In the genomic region with DNA sequence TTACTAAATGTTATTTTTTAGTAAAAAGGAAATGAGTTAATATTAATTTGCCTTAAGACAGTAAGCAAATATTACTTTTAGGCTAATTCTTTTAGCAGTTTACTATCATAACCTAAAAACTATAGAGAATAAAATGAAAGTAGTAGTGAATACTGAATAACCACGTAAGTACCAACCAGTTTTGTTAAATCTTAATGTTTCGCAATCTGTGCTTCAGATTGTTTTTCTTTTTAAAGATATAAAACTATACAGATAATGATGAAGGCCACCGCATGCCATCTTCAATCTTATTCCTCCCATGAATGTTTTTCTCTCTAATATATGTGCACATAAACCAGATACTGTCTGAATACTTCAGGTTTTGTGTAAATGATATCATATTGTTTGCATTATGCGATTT, we compare ENCODE assay signal across 24 cellular contexts. TPM values are rescaled to one million over a fixed set of nuclear protein-coding genes. Genes with fewer than 3 reads are reported as not detected.
DNase-seq lines count a peak whose midpoint lies in the region; ATAC-seq, FAIRE-seq and TF ChIP-seq lines count a peak whose summit lies in the region.
"Had no signal": no experiment of that assay in that cellular context is flagged by ENCODE, and none has a peak within 500 bp of the region (broad histone marks: within the 10 kb centered on the region; RNA-seq: fewer than 3 reads in every experiment).

No MANE protein-coding gene starts in this region.

- no peaks in the 10 kb centered on the region for H3F3A ChIP-seq in GM23338 (replicated peaks; ENCODE audit: low read depth)

- no peak for TF ChIP-seq CTCF in HepG2 (CRISPR knock-in tag; IDR thresholded peaks at IDR 0.05)
- TF ChIP-seq CTCF in right lobe of liver (IDR thresholded peaks at IDR 0.05) = no peak
- no peak for TF ChIP-seq CTCF in GM23338 (conservative IDR thresholded peaks at IDR 0.05; ENCODE audit: low read depth in 2 of 2)

- H3K4me3 ChIP-seq in HepG2 (replicated peaks in 1 of 3; ENCODE audit: insufficient read depth in 1 of 3, low read depth in 2 of 3, low read length in 3 of 3) = no peak overlapping the region
- H3K4me3 ChIP-seq in right lobe of liver = no peak overlapping the region
- no peak overlapping the region for H3K4me3 ChIP-seq in GM23338
- H3K4me3 ChIP-seq: BLaER1 treated with 17β-estradiol and CSF1 and Interleukin-3, amounts not matched to agents 10 nM and 100 nM had no signal

- no peak overlapping the region for H3K4me3 Mint-ChIP-seq in GM23338
- H3K4me3 Mint-ChIP-seq: CD14-positive monocyte; CD4-positive, alpha-beta T cell; CD8-positive, alpha-beta memory T cell had no signal

- in situ Hi-C loops in HepG2 (cut with HindIII; ENCODE audit: extremely low pct_ligation_motif_present, low pct_unique_long_range_greater_than_20kb) = no loop called here

- no peak for TF ChIP-seq RAD21 in HepG2 (CRISPR knock-in tag; IDR thresholded peaks at IDR 0.05)

- H3K27ac ChIP-seq in HepG2 (ENCODE audit: extremely low read length, insufficient read depth, low read length) (no peak overlapping the region), right lobe of liver (no peak overlapping the region), GM23338 (ENCODE audit: low read depth) (no peak overlapping the region)
- H3K27ac ChIP-seq: 22Rv1; BLaER1 treated with 17β-estradiol and CSF1 and Interleukin-3, amounts not matched to agents 10 nM and 100 nM had no signal

- POLR2A ChIA-PET in HepG2 (lab: Yijun Ruan, JAX) = no interaction called here

- ATAC-seq in HepG2 = no peak
- no peak for ATAC-seq in right lobe of liver
- ATAC-seq in GM23338 = no peak

- CTCF ChIA-PET in HepG2 (lab: Yijun Ruan, JAX; ENCODE audit: low intra/inter-chr PET ratio, low total read pairs) = no interaction called here

- H4K20me1 ChIP-seq in HepG2 (ENCODE audit: insufficient read depth, low read length) (no peaks in the 10 kb centered on the region), GM23338 (replicated peaks; ENCODE audit: insufficient read depth) (no peaks in the 10 kb centered on the region)
- H4K20me1 ChIP-seq: BLaER1 treated with 17β-estradiol and CSF1 and Interleukin-3, amounts not matched to agents 10 nM and 100 nM had no signal

- no peak overlapping the region for H3K9ac ChIP-seq in HepG2 (ENCODE audit: insufficient read depth, low read depth, low read length)
- H3K9ac ChIP-seq: BLaER1 treated with 17β-estradiol and CSF1 and Interleukin-3, amounts not matched to agents 10 nM and 100 nM had no signal

- H3K9me3 Mint-ChIP-seq in GM23338 = no peaks in the 10 kb centered on the region
- H3K9me3 Mint-ChIP-seq: CD4-positive, alpha-beta T cell had no signal

- H3K27ac Mint-ChIP-seq in GM23338 = no peak overlapping the region
- H3K27ac Mint-ChIP-seq: CD14-positive monocyte; CD4-positive, alpha-beta T cell; CD8-positive, alpha-beta memory T cell had no signal

- no peaks in the 10 kb centered on the region for H3K36me3 Mint-ChIP-seq in GM23338 (ENCODE audit: low read depth)
- H3K36me3 Mint-ChIP-seq: CD14-positive monocyte had no signal

- H3K9me3 ChIP-seq in HepG2 (ENCODE audit: low read length) = no peaks in the 10 kb centered on the region
- no peaks in the 10 kb centered on the region for H3K9me3 ChIP-seq in right lobe of liver
- H3K9me3 ChIP-seq: BE2C; BLaER1 treated with 17β-estradiol and CSF1 and Interleukin-3, amounts not matched to agents 10 nM and 100 nM had no signal

- H3K27me3 Mint-ChIP-seq in GM23338 (ENCODE audit: insufficient read depth, low read depth, poor library complexity) = no peaks in the 10 kb centered on the region
- H3K27me3 Mint-ChIP-seq: CD4-positive, alpha-beta T cell; CD8-positive, alpha-beta memory T cell had no signal

- no peaks in the 10 kb centered on the region for H3K9me2 ChIP-seq in GM23338 (ENCODE audit: insufficient read depth)

- H3K4me2 ChIP-seq in HepG2 (ENCODE audit: low read depth, low read length) (no peak overlapping the region), GM23338 (no peak overlapping the region)
- H3K4me2 ChIP-seq: BLaER1 treated with 17β-estradiol and CSF1 and Interleukin-3, amounts not matched to agents 10 nM and 100 nM had no signal

- no peaks in the 10 kb centered on the region for H3K79me2 ChIP-seq in HepG2 (ENCODE audit: insufficient read depth, low read length)
- no peaks in the 10 kb centered on the region for H3K79me2 ChIP-seq in GM23338 (replicated peaks; ENCODE audit: insufficient read depth)

- no peak for TF ChIP-seq POLR2A in HepG2 (IDR thresholded peaks at IDR 0.05; ENCODE audit: insufficient read depth in 1 of 2, low read depth in 2 of 2, low read length in 2 of 2)
- no peak for TF ChIP-seq POLR2A in right lobe of liver (IDR thresholded peaks at IDR 0.05)

- intact Hi-C loops in HepG2 (cut with micrococcal nuclease; ENCODE audit: unreplicated experiment) = no loop called here
- intact Hi-C loops in right lobe of liver (cut with DNase I) = no loop called here

- 85% methylated on average over 4 of the region's 4 CpGs for WGBS in HepG2 (ENCODE audit: low lambda C conversion rate)
- 68% methylated on average over 4 of the region's 4 CpGs for WGBS in right lobe of liver (ENCODE audit: insufficient coverage, low coverage, low lambda C conversion rate, missing lambda C conversion rate)

- H3K36me3 ChIP-seq in HepG2 (replicated peaks in 1 of 2; ENCODE audit: control insufficient read depth in 1 of 2, insufficient read depth in 2 of 2, low read length in 2 of 2) = no peaks in the 10 kb centered on the region
- no peaks in the 10 kb centered on the region for H3K36me3 ChIP-seq in right lobe of liver
- H3K36me3 ChIP-seq in GM23338 (ENCODE audit: insufficient read depth) = no peaks in the 10 kb centered on the region
- H3K36me3 ChIP-seq: BE2C had no signal

- H3K4me1 ChIP-seq in HepG2 (ENCODE audit: insufficient read depth, low read length) (no peaks in the 10 kb centered on the region), right lobe of liver (no peaks in the 10 kb centered on the region), GM23338 (ENCODE audit: insufficient read depth) (no peaks in the 10 kb centered on the region)
- H3K4me1 ChIP-seq: BE2C; BLaER1 treated with 17β-estradiol and CSF1 and Interleukin-3, amounts not matched to agents 10 nM and 100 nM had no signal

- no peak for DNase-seq in HepG2 (ENCODE audit: low spot score)
- DNase-seq in right lobe of liver = no peak
- DNase-seq in MV-4-11 (lab: John Stamatoyannopoulos, UW) = peak; percentile 6
- DNase-seq in GM23338 (ENCODE audit: low spot score) = no peak
- DNase-seq in OCI-M1 (lab: John Stamatoyannopoulos, UW) = no peak
- no peak for DNase-seq in NCI-H446 (lab: John Stamatoyannopoulos, UW)
- DNase-seq: ACHN; AML-193; BE2C; CD4-positive, alpha-beta T cell; CD8-positive, alpha-beta memory T cell; DMS 273 treated with DMSO at 0.1 percent for 48 hours; DMS79; EL; GF-D8; GOT3; H7; HCEC 1CT had no signal

- TF ChIP-seq EP300 in HepG2 (IDR thresholded peaks at IDR 0.05; ENCODE audit: low read depth in 2 of 2, low read length in 2 of 2) = no peak
- no peak for TF ChIP-seq EP300 in HepG2 (CRISPR knock-in tag; IDR thresholded peaks at IDR 0.05; ENCODE audit: borderline replicate concordance)

- no peak for FAIRE-seq in HepG2 (lab: Jason Lieb, UNC)
- FAIRE-seq: D721Med, GM12891, GM18507 had no signal

- no TSS peak for BruUV-seq in HepG2 (replicated peaks; lab: Mats Ljungman, UMichigan)

- H3K4me1 Mint-ChIP-seq in GM23338 = no peaks in the 10 kb centered on the region
- H3K4me1 Mint-ChIP-seq: CD14-positive monocyte; CD8-positive, alpha-beta memory T cell had no signal

- no peaks in the 10 kb centered on the region for H3K27me3 ChIP-seq in HepG2 (ENCODE audit: control insufficient read depth in 1 of 2, insufficient read depth in 2 of 2, low read length in 2 of 2)
- H3K27me3 ChIP-seq in right lobe of liver = no peaks in the 10 kb centered on the region
- H3K27me3 ChIP-seq in GM23338 (ENCODE audit: insufficient read depth) = no peaks in the 10 kb centered on the region
- H3K27me3 ChIP-seq: BE2C; BLaER1 treated with 17β-estradiol and CSF1 and Interleukin-3, amounts not matched to agents 10 nM and 100 nM had no signal

- H2AFZ ChIP-seq in HepG2 (ENCODE audit: low read length) (no peak overlapping the region), GM23338 (no peak overlapping the region)

RNA-seq across cellular contexts. Expression of gene RRH, which starts 6.0 kb away (rescaled TPM):
- total RNA-seq in HepG2 (2016; rRNA removed; fragmentation: Illumina TruSeq; extraction: Trizol) (0.07 and 0.22 TPM in 2 replicates), right lobe of liver (under 1 TPM in 2 of 6 experiments, not detected in 4; 0.18 to 0.25 TPM)
- not detected in 2 replicates for total RNA-seq in HepG2 (2016; cell fraction: cytosol; rRNA removed; fragmentation: Illumina TruSeq; extraction: Trizol; ENCODE audit: low read depth)
- total RNA-seq in HepG2 (2016; cell fraction: insoluble cytoplasmic fraction; rRNA removed; fragmentation: Illumina TruSeq; extraction: Trizol) = 0.06 TPM in 1 of 2 replicates, not detected in the other
- total RNA-seq in HepG2 (2016; cell fraction: membrane; rRNA removed; fragmentation: Illumina TruSeq; extraction: Trizol) = 0.10 TPM in 1 of 2 replicates, not detected in the other
- total RNA-seq in HepG2 (2016; cell fraction: nucleus; rRNA removed; fragmentation: Illumina TruSeq; extraction: Trizol) = not detected in 2 replicates
- polyA plus RNA-seq in HepG2 (2011; rRNA removed) (0.17 TPM in 1 of 2 replicates, not detected in the other), GM23338 (2016; fragmentation: Nextera tagmentation; extraction: Ambion mirVana) (not detected in 2 replicates)
- polyA plus RNA-seq in HepG2 (2011; cell fraction: cytosol; rRNA removed) = not detected in 2 replicates
- 0.21 and 0.26 TPM in 2 replicates for polyA plus RNA-seq in HepG2 (2011; cell fraction: nucleus; rRNA removed)
- 0.12 TPM in 1 of 2 replicates, not detected in the other for polyA plus RNA-seq in HepG2 (2012)
- polyA plus RNA-seq in HepG2 (2016; cell fraction: cytosol; fragmentation: Illumina TruSeq; extraction: Trizol; ENCODE audit: low read depth) = not detected in 2 replicates
- not detected in 2 replicates for polyA plus RNA-seq in HepG2 (2016; cell fraction: insoluble cytoplasmic fraction; fragmentation: Illumina TruSeq; extraction: Trizol; ENCODE audit: low read depth)
- not detected in 2 replicates for polyA plus RNA-seq in HepG2 (2016; cell fraction: membrane; fragmentation: Illumina TruSeq; extraction: Trizol; ENCODE audit: low read depth)
- polyA plus RNA-seq in HepG2 (2016; cell fraction: nucleus; fragmentation: Illumina TruSeq; extraction: Trizol; ENCODE audit: insufficient read depth, low read depth) = 0.55 TPM in 1 of 2 replicates, not detected in the other
- polyA minus RNA-seq in HepG2 (2011; rRNA and poly(A)+ RNA removed; ENCODE audit: low replicate concordance) = 0.26 TPM in 1 of 2 replicates, not detected in the other
- not detected in 2 replicates for polyA minus RNA-seq in HepG2 (2011; cell fraction: cytosol; rRNA and poly(A)+ RNA removed)
- polyA minus RNA-seq in HepG2 (2011; cell fraction: nucleus; rRNA and poly(A)+ RNA removed) = 0.25 and 0.39 TPM in 2 replicates
- total RNA-seq in GM23338 (2014; rRNA removed; shearing (Covaris generic)) = not detected in 2 replicates
- total RNA-seq: CD4-positive, alpha-beta T cell; H7 had no signal
- polyA plus RNA-seq: CD14-positive monocyte; CD8-positive, alpha-beta memory T cell had no signal

RNA-seq across cellular contexts. Expression of gene LRIT3, which starts 14.2 kb away (rescaled TPM):
- total RNA-seq in HepG2 (2016; rRNA removed; fragmentation: Illumina TruSeq; extraction: Trizol) (not detected in 2 replicates), right lobe of liver (under 1 TPM; 0.05 to 0.25 (median 0.15) TPM)
- total RNA-seq in HepG2 (2016; cell fraction: cytosol; rRNA removed; fragmentation: Illumina TruSeq; extraction: Trizol; ENCODE audit: low read depth) = not detected in 2 replicates
- total RNA-seq in HepG2 (2016; cell fraction: insoluble cytoplasmic fraction; rRNA removed; fragmentation: Illumina TruSeq; extraction: Trizol) = not detected in 2 replicates
- not detected in 2 replicates for total RNA-seq in HepG2 (2016; cell fraction: membrane; rRNA removed; fragmentation: Illumina TruSeq; extraction: Trizol)
- total RNA-seq in HepG2 (2016; cell fraction: nucleus; rRNA removed; fragmentation: Illumina TruSeq; extraction: Trizol) = 0.09 TPM in 1 of 2 replicates, not detected in the other
- polyA plus RNA-seq in HepG2 (2011; rRNA removed) (0.03 and 0.04 TPM in 2 replicates), GM23338 (2016; fragmentation: Nextera tagmentation; extraction: Ambion mirVana) (not detected in 2 replicates)
- not detected in 2 replicates for polyA plus RNA-seq in HepG2 (2011; cell fraction: cytosol; rRNA removed)
- 0.10 TPM in 1 of 2 replicates, not detected in the other for polyA plus RNA-seq in HepG2 (2011; cell fraction: nucleus; rRNA removed)
- 0.05 TPM in 1 of 2 replicates, not detected in the other for polyA plus RNA-seq in HepG2 (2012)
- not detected in 2 replicates for polyA plus RNA-seq in HepG2 (2016; cell fraction: cytosol; fragmentation: Illumina TruSeq; extraction: Trizol; ENCODE audit: low read depth)
- not detected in 2 replicates for polyA plus RNA-seq in HepG2 (2016; cell fraction: insoluble cytoplasmic fraction; fragmentation: Illumina TruSeq; extraction: Trizol; ENCODE audit: low read depth)
- polyA plus RNA-seq in HepG2 (2016; cell fraction: membrane; fragmentation: Illumina TruSeq; extraction: Trizol; ENCODE audit: low read depth) = not detected in 2 replicates
- 0.12 and 0.19 TPM in 2 replicates for polyA plus RNA-seq in HepG2 (2016; cell fraction: nucleus; fragmentation: Illumina TruSeq; extraction: Trizol; ENCODE audit: insufficient read depth, low read depth)
- polyA minus RNA-seq in HepG2 (2011; rRNA and poly(A)+ RNA removed; ENCODE audit: low replicate concordance) = 0.07 and 0.14 TPM in 2 replicates
- polyA minus RNA-seq in HepG2 (2011; cell fraction: cytosol; rRNA and poly(A)+ RNA removed) = not detected in 2 replicates
- polyA minus RNA-seq in HepG2 (2011; cell fraction: nucleus; rRNA and poly(A)+ RNA removed) = 0.13 TPM in 1 of 2 replicates, not detected in the other
- 0.14 and 0.43 TPM in 2 replicates for total RNA-seq in GM23338 (2014; rRNA removed; shearing (Covaris generic))
- polyA plus RNA-seq: CD14-positive monocyte; CD8-positive, alpha-beta memory T cell had no signal

RNA-seq across cellular contexts. Expression of gene GAR1, which starts 18.2 kb away (rescaled TPM):
- 11.3 and 16.4 TPM in 2 replicates for total RNA-seq in HepG2 (2016; rRNA removed; fragmentation: Illumina TruSeq; extraction: Trizol)
- total RNA-seq in HepG2 (2016; cell fraction: cytosol; rRNA removed; fragmentation: Illumina TruSeq; extraction: Trizol; ENCODE audit: low read depth) = 1.1 and 2.6 TPM in 2 replicates
- total RNA-seq in HepG2 (2016; cell fraction: insoluble cytoplasmic fraction; rRNA removed; fragmentation: Illumina TruSeq; extraction: Trizol) = 11.7 and 14.3 TPM in 2 replicates
- total RNA-seq in HepG2 (2016; cell fraction: membrane; rRNA removed; fragmentation: Illumina TruSeq; extraction: Trizol) = 3.8 and 4.3 TPM in 2 replicates
- 10.3 and 11.5 TPM in 2 replicates for total RNA-seq in HepG2 (2016; cell fraction: nucleus; rRNA removed; fragmentation: Illumina TruSeq; extraction: Trizol)
- polyA plus RNA-seq in HepG2 (2011; rRNA removed) = 8.9 and 11.4 TPM in 2 replicates
- 5.9 and 7.5 TPM in 2 replicates for polyA plus RNA-seq in HepG2 (2011; cell fraction: cytosol; rRNA removed)
- 2.8 and 3.6 TPM in 2 replicates for polyA plus RNA-seq in HepG2 (2011; cell fraction: nucleus; rRNA removed)
- polyA plus RNA-seq in HepG2 (2012) = 25.3 and 28.4 TPM in 2 replicates
- polyA plus RNA-seq in HepG2 (2016; cell fraction: cytosol; fragmentation: Illumina TruSeq; extraction: Trizol; ENCODE audit: low read depth) = 6.1 and 6.2 TPM in 2 replicates
- 52.4 and 53.0 TPM in 2 replicates for polyA plus RNA-seq in HepG2 (2016; cell fraction: insoluble cytoplasmic fraction; fragmentation: Illumina TruSeq; extraction: Trizol; ENCODE audit: low read depth)
- polyA plus RNA-seq in HepG2 (2016; cell fraction: membrane; fragmentation: Illumina TruSeq; extraction: Trizol; ENCODE audit: low read depth) = 9.3 and 11.2 TPM in 2 replicates
- 31.1 and 33.7 TPM in 2 replicates for polyA plus RNA-seq in HepG2 (2016; cell fraction: nucleus; fragmentation: Illumina TruSeq; extraction: Trizol; ENCODE audit: insufficient read depth, low read depth)
- 0.24 and 1.1 TPM in 2 replicates for polyA minus RNA-seq in HepG2 (2011; rRNA and poly(A)+ RNA removed; ENCODE audit: low replicate concordance)
- polyA minus RNA-seq in HepG2 (2011; cell fraction: cytosol; rRNA and poly(A)+ RNA removed) = 2.5 and 3.4 TPM in 2 replicates
- polyA minus RNA-seq in HepG2 (2011; cell fraction: nucleus; rRNA and poly(A)+ RNA removed) = 6.3 and 7.1 TPM in 2 replicates
- total RNA-seq in right lobe of liver = 1 to 10 TPM; 2.9 to 7.1 (median 4.4) TPM
- total RNA-seq in GM23338 (2014; rRNA removed; shearing (Covaris generic)) = 13.8 and 19.5 TPM in 2 replicates
- polyA plus RNA-seq in GM23338 (2016; fragmentation: Nextera tagmentation; extraction: Ambion mirVana) = 98.7 and 106 TPM in 2 replicates

RNA-seq across cellular contexts. Expression of gene CFI, which starts 32.0 kb away (rescaled TPM):
- total RNA-seq in HepG2 (2016; rRNA removed; fragmentation: Illumina TruSeq; extraction: Trizol) (152 and 337 TPM in 2 replicates), right lobe of liver (100 to 1,000 TPM; 316 to 610 (median 469) TPM)
- 15.8 and 21.4 TPM in 2 replicates for total RNA-seq in HepG2 (2016; cell fraction: cytosol; rRNA removed; fragmentation: Illumina TruSeq; extraction: Trizol; ENCODE audit: low read depth)
- total RNA-seq in HepG2 (2016; cell fraction: insoluble cytoplasmic fraction; rRNA removed; fragmentation: Illumina TruSeq; extraction: Trizol) = 142 and 328 TPM in 2 replicates
- total RNA-seq in HepG2 (2016; cell fraction: membrane; rRNA removed; fragmentation: Illumina TruSeq; extraction: Trizol) = 27.3 and 39.9 TPM in 2 replicates
- total RNA-seq in HepG2 (2016; cell fraction: nucleus; rRNA removed; fragmentation: Illumina TruSeq; extraction: Trizol) = 355 and 402 TPM in 2 replicates
- polyA plus RNA-seq in HepG2 (2011; rRNA removed) (281 and 284 TPM in 2 replicates), GM23338 (2016; fragmentation: Nextera tagmentation; extraction: Ambion mirVana) (not detected in 2 replicates)
- 92.5 and 172 TPM in 2 replicates for polyA plus RNA-seq in HepG2 (2011; cell fraction: cytosol; rRNA removed)
- polyA plus RNA-seq in HepG2 (2011; cell fraction: nucleus; rRNA removed) = 286 and 387 TPM in 2 replicates
- polyA plus RNA-seq in HepG2 (2012) = 210 and 251 TPM in 2 replicates
- 15.3 and 18.6 TPM in 2 replicates for polyA plus RNA-seq in HepG2 (2016; cell fraction: cytosol; fragmentation: Illumina TruSeq; extraction: Trizol; ENCODE audit: low read depth)
- 118 and 125 TPM in 2 replicates for polyA plus RNA-seq in HepG2 (2016; cell fraction: insoluble cytoplasmic fraction; fragmentation: Illumina TruSeq; extraction: Trizol; ENCODE audit: low read depth)
- 19.9 and 24.7 TPM in 2 replicates for polyA plus RNA-seq in HepG2 (2016; cell fraction: membrane; fragmentation: Illumina TruSeq; extraction: Trizol; ENCODE audit: low read depth)
- 455 and 463 TPM in 2 replicates for polyA plus RNA-seq in HepG2 (2016; cell fraction: nucleus; fragmentation: Illumina TruSeq; extraction: Trizol; ENCODE audit: insufficient read depth, low read depth)
- polyA minus RNA-seq in HepG2 (2011; rRNA and poly(A)+ RNA removed; ENCODE audit: low replicate concordance) = 0.12 and 62.8 TPM in 2 replicates
- 96.0 and 152 TPM in 2 replicates for polyA minus RNA-seq in HepG2 (2011; cell fraction: cytosol; rRNA and poly(A)+ RNA removed)
- 417 and 536 TPM in 2 replicates for polyA minus RNA-seq in HepG2 (2011; cell fraction: nucleus; rRNA and poly(A)+ RNA removed)
- not detected in 2 replicates for total RNA-seq in GM23338 (2014; rRNA removed; shearing (Covaris generic))
- total RNA-seq: CD4-positive, alpha-beta T cell; H7 had no signal
- polyA plus RNA-seq: CD14-positive monocyte; CD8-positive, alpha-beta memory T cell had no signal
